ENCODE assay signal across 41 cellular contexts in the genomic region with DNA sequence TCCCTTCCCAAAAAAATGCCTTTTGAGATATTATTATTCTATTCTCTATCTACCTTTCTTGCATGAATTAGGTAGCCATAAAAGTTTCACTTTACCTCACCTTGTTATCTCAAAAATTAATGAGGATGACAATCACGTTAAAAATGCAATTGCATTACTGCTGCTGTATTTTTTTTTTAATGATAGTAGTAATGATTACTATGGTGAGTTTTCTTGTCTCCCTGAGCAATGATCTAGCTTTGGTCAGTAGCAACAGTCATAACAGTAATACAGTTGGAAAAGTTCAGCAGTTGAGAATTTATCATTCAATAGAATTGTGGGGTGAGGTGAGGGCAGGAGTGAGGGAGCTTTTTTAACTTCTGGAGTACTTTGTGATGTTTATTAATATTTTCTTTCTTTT. TPM values are rescaled to one million over a fixed set of nuclear protein-coding genes. Genes with fewer than 3 reads are reported as not detected.
"Had no signal": no experiment of that assay in that cellular context is flagged by ENCODE, and none has a peak within 500 bp of the region (broad histone marks: within the 10 kb centered on the region; RNA-seq: fewer than 3 reads in every experiment).

Gene EFCAB5 (plus strand): TSS at position 301 of the 400 bp plus-strand sequence. CDS start 163 bp downstream, outside the sequence.

- H3K27ac Mint-ChIP-seq: activated naive CD4-positive, alpha-beta T cell treated with anti-CD3 and anti-CD28 coated beads for 36 hours; activated naive CD4-positive, alpha-beta T cell treated with anti-CD3 and anti-CD28 coated beads, Interleukin-2, amount 10 ng/mL, durations not matched to agents 7 days and 5 days; activated naive CD4-positive, alpha-beta T cell treated with anti-CD3 and anti-CD28 coated beads, Interleukin-2, amount 50 U/mL, for 24 hours; activated naive CD4-positive, alpha-beta T cell treated with anti-CD3 and anti-CD28 coated beads, Interleukin-2, amount 50 U/mL, for 72 hours; activated naive CD8-positive, alpha-beta T cell; activated naive CD8-positive, alpha-beta T cell treated with anti-CD3 and anti-CD28 coated beads for 36 hours; activated naive CD8-positive, alpha-beta T cell treated with anti-CD3 and anti-CD28 coated beads, Interleukin-2, amount 10 ng/mL, durations not matched to agents 7 days and 5 days; activated naive CD8-positive, alpha-beta T cell treated with anti-CD3 and anti-CD28 coated beads, Interleukin-2, amount 50 U/mL, for 24 hours; activated T-cell treated with anti-CD3 and anti-CD28 coated beads, Interleukin-2, amount 50 U/mL, for 24 hours; activated T-cell treated with anti-CD3 and anti-CD28 coated beads, Interleukin-2, amount 50 U/mL, for 72 hours; activated T-helper 1 cell treated with anti-CD3 and anti-CD28 coated beads, Interleukin-12 subunit alpha, Interleukin-12 subunit beta, Interleukin-2, Interleukin-4 antibody, amounts not matched to agents 30 ng/mL and 10 ng/mL and 1 ng/mL, durations not matched to agents 14 hours and 24 hours and 36 hours; activated T-helper 17 cell treated with anti-CD3 and anti-CD28 coated beads, Interleukin-2, amount 50 U/mL, for 72 hours; activated T-helper 2 cell treated with anti-CD3 and anti-CD28 coated beads, Interferon-gamma antibody, Interleukin-2, Interleukin-4, amounts not matched to agents 10 μg/mL and 5 μg/mL and 100 μg/mL, durations not matched to agents 14 hours and 24 hours and 36 hours; brain had no signal

- H3K9me3 ChIP-seq: ascending aorta, breast epithelium had no signal

- H3K27me3 Mint-ChIP-seq: activated naive CD4-positive, alpha-beta T cell treated with anti-CD3 and anti-CD28 coated beads, Interleukin-2, amount 50 U/mL, for 24 hours; activated naive CD8-positive, alpha-beta T cell treated with anti-CD3 and anti-CD28 coated beads for 36 hours; activated T-cell treated with anti-CD3 and anti-CD28 coated beads, Interleukin-2, amount 50 U/mL, for 24 hours; activated T-helper 17 cell treated with anti-CD3 and anti-CD28 coated beads, Interleukin-2, amount 50 U/mL, for 72 hours; central memory CD8-positive, alpha-beta T cell had no signal

- H3K9me3 Mint-ChIP-seq: activated naive CD4-positive, alpha-beta T cell treated with anti-CD3 and anti-CD28 coated beads for 36 hours; activated naive CD4-positive, alpha-beta T cell treated with anti-CD3 and anti-CD28 coated beads, Interleukin-2, amount 10 ng/mL, durations not matched to agents 7 days and 5 days; activated naive CD4-positive, alpha-beta T cell treated with anti-CD3 and anti-CD28 coated beads, Interleukin-2, amount 50 U/mL, for 24 hours; activated naive CD4-positive, alpha-beta T cell treated with anti-CD3 and anti-CD28 coated beads, Interleukin-2, amount 50 U/mL, for 72 hours; activated naive CD8-positive, alpha-beta T cell treated with anti-CD3 and anti-CD28 coated beads for 36 hours; activated naive CD8-positive, alpha-beta T cell treated with anti-CD3 and anti-CD28 coated beads, Interleukin-2, amount 10 ng/mL, durations not matched to agents 7 days and 5 days; activated naive CD8-positive, alpha-beta T cell treated with anti-CD3 and anti-CD28 coated beads, Interleukin-2, amount 50 U/mL, for 24 hours; activated T-cell treated with anti-CD3 and anti-CD28 coated beads, Interleukin-2, amount 50 U/mL, for 24 hours; activated T-cell treated with anti-CD3 and anti-CD28 coated beads, Interleukin-2, amount 50 U/mL, for 4 hours; activated T-cell treated with anti-CD3 and anti-CD28 coated beads, Interleukin-2, amount 50 U/mL, for 72 hours; activated T-helper 1 cell treated with anti-CD3 and anti-CD28 coated beads, Interleukin-12 subunit alpha, Interleukin-12 subunit beta, Interleukin-2, Interleukin-4 antibody, amounts not matched to agents 30 ng/mL and 10 ng/mL and 1 ng/mL, durations not matched to agents 14 hours and 24 hours and 36 hours; activated T-helper 17 cell treated with anti-CD3 and anti-CD28 coated beads, Interleukin-2, amount 50 U/mL, for 72 hours; activated T-helper 2 cell treated with anti-CD3 and anti-CD28 coated beads, Interferon-gamma antibody, Interleukin-2, Interleukin-4, amounts not matched to agents 10 μg/mL and 5 μg/mL and 100 μg/mL, durations not matched to agents 14 hours and 24 hours and 36 hours; brain; central memory CD8-positive, alpha-beta T cell had no signal

- H3K27ac ChIP-seq: adrenal gland, ascending aorta, brain microvascular endothelial cell, breast epithelium, cardiac muscle cell had no signal

- H3K36me3 Mint-ChIP-seq: activated naive CD4-positive, alpha-beta T cell treated with anti-CD3 and anti-CD28 coated beads, Interleukin-2, amount 50 U/mL, for 24 hours; activated naive CD4-positive, alpha-beta T cell treated with anti-CD3 and anti-CD28 coated beads, Interleukin-2, amount 50 U/mL, for 72 hours; activated naive CD8-positive, alpha-beta T cell treated with anti-CD3 and anti-CD28 coated beads for 36 hours; activated naive CD8-positive, alpha-beta T cell treated with anti-CD3 and anti-CD28 coated beads, Interleukin-2, amount 10 ng/mL, durations not matched to agents 7 days and 5 days had no signal

- H3K27me3 ChIP-seq: ascending aorta, brain microvascular endothelial cell, breast epithelium, cardiac muscle cell had no signal

- H3K4me1 ChIP-seq: adrenal gland, ascending aorta, breast epithelium had no signal

- H3K4me1 Mint-ChIP-seq: activated naive CD4-positive, alpha-beta T cell treated with anti-CD3 and anti-CD28 coated beads, Interleukin-2, amount 50 U/mL, for 24 hours; activated T-helper 17 cell treated with anti-CD3 and anti-CD28 coated beads, Interleukin-2, amount 50 U/mL, for 72 hours; brain; central memory CD8-positive, alpha-beta T cell had no signal

- H3K36me3 ChIP-seq: adrenal gland, ascending aorta, brain microvascular endothelial cell, breast epithelium, cardiac muscle cell had no signal

- FAIRE-seq: astrocyte, bronchial epithelial cell had no signal

- DNase-seq: activated effector memory CD4-positive, alpha-beta T cell treated with anti-CD3 and anti-CD28 coated beads, Interleukin-2, amount 50 U/mL, for 16 hours; activated effector memory CD4-positive, alpha-beta T cell treated with Interleukin-2 at 50 U/mL for 16 hours; activated gamma-delta T cell; activated gamma-delta T cell treated with Interleukin-2 at 50 U/mL for 16 hours; activated naive CD4-positive, alpha-beta T cell; activated naive CD4-positive, alpha-beta T cell treated with anti-CD3 and anti-CD28 coated beads for 36 hours; activated naive CD4-positive, alpha-beta T cell treated with anti-CD3 and anti-CD28 coated beads, Interleukin-2, amount 10 ng/mL, durations not matched to agents 7 days and 5 days; activated naive CD4-positive, alpha-beta T cell treated with anti-CD3 and anti-CD28 coated beads, Interleukin-2, amount 50 U/mL, for 16 hours; activated naive CD4-positive, alpha-beta T cell treated with Interleukin-2 at 50 U/mL for 16 hours; activated naive CD8-positive, alpha-beta T cell treated with anti-CD3 and anti-CD28 coated beads for 36 hours; activated naive CD8-positive, alpha-beta T cell treated with anti-CD3 and anti-CD28 coated beads, Interleukin-2, amount 10 ng/mL, durations not matched to agents 7 days and 5 days; activated naive CD8-positive, alpha-beta T cell treated with anti-CD3 and anti-CD28 coated beads, Interleukin-2, amount 50 U/mL, for 24 hours; activated T-cell treated with anti-CD3 and anti-CD28 coated beads for 4 hours; activated T-cell treated with anti-CD3 and anti-CD28 coated beads, Interleukin-2, amount 50 U/mL, for 1 hour; activated T-cell treated with anti-CD3 and anti-CD28 coated beads, Interleukin-2, amount 50 U/mL, for 24 hours; activated T-cell treated with anti-CD3 and anti-CD28 coated beads, Interleukin-2, amount 50 U/mL, for 4 hours; activated T-cell treated with anti-CD3 and anti-CD28 coated beads, Interleukin-2, amount 50 U/mL, for 48 hours; activated T-cell treated with anti-CD3 and anti-CD28 coated beads, Interleukin-2, amount 50 U/mL, for 72 hours; adrenal gland; amniotic stem cell; amygdala; anterior cingulate cortex; aorta; brain microvascular endothelial cell; caudate nucleus; central memory CD4-positive, alpha-beta T cell; cerebellar nuclear complex had no signal

- H3K4me3 Mint-ChIP-seq: activated naive CD4-positive, alpha-beta T cell treated with anti-CD3 and anti-CD28 coated beads for 36 hours; activated naive CD4-positive, alpha-beta T cell treated with anti-CD3 and anti-CD28 coated beads, Interleukin-2, amount 10 ng/mL, durations not matched to agents 7 days and 5 days; activated naive CD4-positive, alpha-beta T cell treated with anti-CD3 and anti-CD28 coated beads, Interleukin-2, amount 50 U/mL, for 24 hours; activated naive CD8-positive, alpha-beta T cell; activated naive CD8-positive, alpha-beta T cell treated with anti-CD3 and anti-CD28 coated beads for 36 hours; activated naive CD8-positive, alpha-beta T cell treated with anti-CD3 and anti-CD28 coated beads, Interleukin-2, amount 10 ng/mL, durations not matched to agents 7 days and 5 days; activated naive CD8-positive, alpha-beta T cell treated with anti-CD3 and anti-CD28 coated beads, Interleukin-2, amount 50 U/mL, for 24 hours; activated T-cell treated with anti-CD3 and anti-CD28 coated beads, Interleukin-2, amount 50 U/mL, for 24 hours; activated T-cell treated with anti-CD3 and anti-CD28 coated beads, Interleukin-2, amount 50 U/mL, for 4 hours; activated T-cell treated with anti-CD3 and anti-CD28 coated beads, Interleukin-2, amount 50 U/mL, for 72 hours; activated T-helper 1 cell treated with anti-CD3 and anti-CD28 coated beads, Interleukin-12 subunit alpha, Interleukin-12 subunit beta, Interleukin-2, Interleukin-4 antibody, amounts not matched to agents 30 ng/mL and 10 ng/mL and 1 ng/mL, durations not matched to agents 14 hours and 24 hours and 36 hours; activated T-helper 17 cell treated with anti-CD3 and anti-CD28 coated beads, Interleukin-2, amount 50 U/mL, for 72 hours; brain; central memory CD8-positive, alpha-beta T cell had no signal

- ATAC-seq: activated naive CD4-positive, alpha-beta T cell treated with anti-CD3 and anti-CD28 coated beads, Interleukin-2, amount 50 U/mL, for 72 hours; activated naive CD8-positive, alpha-beta T cell treated with anti-CD3 and anti-CD28 coated beads, Interleukin-2, amount 50 U/mL, for 24 hours; activated T-cell treated with anti-CD3 and anti-CD28 coated beads, Interleukin-2, amount 50 U/mL, for 4 hours; activated T-cell treated with anti-CD3 and anti-CD28 coated beads, Interleukin-2, amount 50 U/mL, for 72 hours; activated T-helper 17 cell treated with anti-CD3 and anti-CD28 coated beads, Interleukin-2, amount 50 U/mL, for 72 hours had no signal

- H3K4me3 ChIP-seq: adrenal gland, ascending aorta, breast epithelium, cardiac muscle cell had no signal

RNA-seq across cellular contexts. Expression of gene EFCAB5, which starts in this region (rescaled TPM):
- total RNA-seq: bronchial epithelial cell, cardiac septum had no signal
- polyA plus RNA-seq: aorta had no signal
